Comparison of ENCODE assay signal across 12 cellular contexts in the genomic region with DNA sequence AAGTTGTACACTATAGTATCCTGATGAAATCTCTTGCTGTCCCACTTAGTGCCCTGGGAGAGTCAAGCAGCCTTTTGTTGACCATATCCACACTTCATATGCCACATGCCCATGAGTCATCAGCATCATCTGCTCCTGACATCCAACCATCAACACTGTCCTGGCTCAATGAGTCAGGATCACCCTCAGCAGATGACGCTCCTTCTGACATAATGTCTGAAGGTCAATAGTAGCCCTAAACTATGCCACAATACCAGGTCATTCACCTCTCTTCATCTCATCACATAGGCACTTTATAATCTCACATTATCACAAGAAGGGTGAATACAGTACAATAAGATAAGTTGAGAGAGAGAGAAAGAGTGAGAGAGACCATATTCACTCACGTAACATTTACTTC.
A peak's percentile ranks its signal among the peaks of the same experiment; 100 is the strongest.
DNase-seq lines count a peak whose midpoint lies in the region; ATAC-seq, FAIRE-seq and TF ChIP-seq lines count a peak whose summit lies in the region.
"Had no signal": no experiment of that assay in that cellular context is flagged by ENCODE, and none has a peak within 500 bp of the region (broad histone marks: within the 10 kb centered on the region; RNA-seq: fewer than 3 reads in every experiment).

No MANE protein-coding gene starts in this region.

- H3K36me3 Mint-ChIP-seq in activated T-helper 1 cell treated with anti-CD3 and anti-CD28 coated beads, Interleukin-12 subunit alpha, Interleukin-12 subunit beta, Interleukin-2, Interleukin-4 antibody, amounts not matched to agents 30 ng/mL and 10 ng/mL and 1 ng/mL, durations not matched to agents 14 hours and 24 hours and 36 hours (ENCODE audit: low read depth) = no peaks in the 10 kb centered on the region

- H3K4me3 ChIP-seq in AG10803 (ENCODE audit: low read length) = no peak overlapping the region
- no peak overlapping the region for H3K4me3 ChIP-seq in brain microvascular endothelial cell (ENCODE audit: low read depth, low read length)
- no peak overlapping the region for H3K4me3 ChIP-seq in HepG2 (replicated peaks in 1 of 3; ENCODE audit: insufficient read depth in 1 of 3, low read depth in 2 of 3, low read length in 3 of 3)
- H3K4me3 ChIP-seq in effector memory CD4-positive, alpha-beta T cell (ENCODE audit: insufficient read depth, low read depth, low read length, poor library complexity, severe bottlenecking) = no peak overlapping the region

- H3K4me1 ChIP-seq in HepG2 (ENCODE audit: insufficient read depth, low read length) = no peaks in the 10 kb centered on the region
- no peaks in the 10 kb centered on the region for H3K4me1 ChIP-seq in effector memory CD4-positive, alpha-beta T cell (ENCODE audit: control insufficient read depth, insufficient read depth, low read length, poor library complexity, severe bottlenecking)

- TF ChIP-seq CTCF in AG10803 (conservative IDR thresholded peaks at IDR 0.05; ENCODE audit: low read length) = no peak
- no peak for TF ChIP-seq CTCF in brain microvascular endothelial cell (IDR thresholded peaks at IDR 0.05; ENCODE audit: low read depth, low read length, missing control alignments)
- TF ChIP-seq CTCF in HepG2 (CRISPR knock-in tag; IDR thresholded peaks at IDR 0.05) = no peak

- H4K20me1 ChIP-seq in HepG2 (ENCODE audit: insufficient read depth, low read length) = no peaks in the 10 kb centered on the region

- DNase-seq in AG10803 (ENCODE audit: low read depth) (peak; percentile 54), LoVo (ENCODE audit: low spot score) (peak; percentile 49), brain microvascular endothelial cell (peak; percentile 96), HepG2 (ENCODE audit: low spot score) (peak; percentile 12), pons (ENCODE audit: low spot score) (no peak), NCI-H2107 (lab: John Stamatoyannopoulos, UW) (no peak)
- no peak for DNase-seq in activated T-helper 1 cell treated with anti-CD3 and anti-CD28 coated beads, Interleukin-12 subunit alpha, Interleukin-12 subunit beta, Interleukin-2, Interleukin-4 antibody, amounts not matched to agents 30 ng/mL and 10 ng/mL and 1 ng/mL, durations not matched to agents 14 hours and 24 hours and 36 hours (ENCODE audit: low spot score)
- DNase-seq in effector memory CD4-positive, alpha-beta T cell = no peak
- DNase-seq: C1 segment of cervical spinal cord; glutamatergic neuron; NCI-H446 treated with DMSO at 0.1 percent for 48 hours; stimulated activated CD4-positive, alpha-beta T cell treated with anti-CD3 and anti-CD28 coated beads, Interleukin-12 subunit alpha, Interleukin-12 subunit beta, amount 100 ng/mL, for 4 hours had no signal

- H3K79me2 ChIP-seq in HepG2 (ENCODE audit: insufficient read depth, low read length) = no peaks in the 10 kb centered on the region

- ATAC-seq in HepG2 = no peak

- no peak overlapping the region for H3K9ac ChIP-seq in HepG2 (ENCODE audit: insufficient read depth, low read depth, low read length)

- no peaks in the 10 kb centered on the region for H3K4me1 Mint-ChIP-seq in activated T-helper 1 cell treated with anti-CD3 and anti-CD28 coated beads, Interleukin-12 subunit alpha, Interleukin-12 subunit beta, Interleukin-2, Interleukin-4 antibody, amounts not matched to agents 30 ng/mL and 10 ng/mL and 1 ng/mL, durations not matched to agents 14 hours and 24 hours and 36 hours (ENCODE audit: low read depth)

- TF ChIP-seq EP300 in HepG2 (IDR thresholded peaks at IDR 0.05; ENCODE audit: low read depth in 2 of 2, low read length in 2 of 2) (no peak), HepG2 (CRISPR knock-in tag; IDR thresholded peaks at IDR 0.05; ENCODE audit: borderline replicate concordance) (no peak)

- H3K27me3 ChIP-seq in brain microvascular endothelial cell (replicated peaks) (no peaks in the 10 kb centered on the region), HepG2 (ENCODE audit: control insufficient read depth in 1 of 2, insufficient read depth in 2 of 2, low read length in 2 of 2) (no peaks in the 10 kb centered on the region; a peak in 1 of 5 replicates)
- no peaks in the 10 kb centered on the region for H3K27me3 ChIP-seq in effector memory CD4-positive, alpha-beta T cell (replicated peaks; ENCODE audit: control insufficient read depth, insufficient read depth, low read length, poor library complexity, severe bottlenecking)

- WGBS in HepG2 (ENCODE audit: low lambda C conversion rate) = 28% methylated on average over 2 of the region's 2 CpGs

- H2AFZ ChIP-seq in HepG2 (ENCODE audit: low read length) = no peak overlapping the region

- no peaks in the 10 kb centered on the region for H3K9me3 ChIP-seq in HepG2 (ENCODE audit: low read length)
- H3K9me3 ChIP-seq in effector memory CD4-positive, alpha-beta T cell (ENCODE audit: control insufficient read depth, low read length) = no peaks in the 10 kb centered on the region

- no peak overlapping the region for H3K4me2 ChIP-seq in HepG2 (ENCODE audit: low read depth, low read length)

- no peak for TF ChIP-seq POLR2A in HepG2 (IDR thresholded peaks at IDR 0.05; ENCODE audit: insufficient read depth in 1 of 2, low read depth in 2 of 2, low read length in 2 of 2)

- no peaks in the 10 kb centered on the region for H3K36me3 ChIP-seq in brain microvascular endothelial cell (replicated peaks)
- no peaks in the 10 kb centered on the region for H3K36me3 ChIP-seq in HepG2 (replicated peaks in 1 of 2; ENCODE audit: control insufficient read depth in 1 of 2, insufficient read depth in 2 of 2, low read length in 2 of 2)
- no peaks in the 10 kb centered on the region for H3K36me3 ChIP-seq in effector memory CD4-positive, alpha-beta T cell (ENCODE audit: control insufficient read depth, insufficient read depth, low read length)

- FAIRE-seq in HepG2 (lab: Jason Lieb, UNC) = no peak

- POLR2A ChIA-PET in HepG2 (lab: Yijun Ruan, JAX) = no interaction called here

- H3K27ac Mint-ChIP-seq in activated T-helper 1 cell treated with anti-CD3 and anti-CD28 coated beads, Interleukin-12 subunit alpha, Interleukin-12 subunit beta, Interleukin-2, Interleukin-4 antibody, amounts not matched to agents 30 ng/mL and 10 ng/mL and 1 ng/mL, durations not matched to agents 14 hours and 24 hours and 36 hours = no peak overlapping the region

- no TSS peak for BruUV-seq in HepG2 (replicated peaks; lab: Mats Ljungman, UMichigan)

- H3K4me3 Mint-ChIP-seq in activated T-helper 1 cell treated with anti-CD3 and anti-CD28 coated beads, Interleukin-12 subunit alpha, Interleukin-12 subunit beta, Interleukin-2, Interleukin-4 antibody, amounts not matched to agents 30 ng/mL and 10 ng/mL and 1 ng/mL, durations not matched to agents 14 hours and 24 hours and 36 hours = no peak overlapping the region

- H3K9me3 Mint-ChIP-seq in activated T-helper 1 cell treated with anti-CD3 and anti-CD28 coated beads, Interleukin-12 subunit alpha, Interleukin-12 subunit beta, Interleukin-2, Interleukin-4 antibody, amounts not matched to agents 30 ng/mL and 10 ng/mL and 1 ng/mL, durations not matched to agents 14 hours and 24 hours and 36 hours = no peaks in the 10 kb centered on the region

- H3K27me3 Mint-ChIP-seq in activated T-helper 1 cell treated with anti-CD3 and anti-CD28 coated beads, Interleukin-12 subunit alpha, Interleukin-12 subunit beta, Interleukin-2, Interleukin-4 antibody, amounts not matched to agents 30 ng/mL and 10 ng/mL and 1 ng/mL, durations not matched to agents 14 hours and 24 hours and 36 hours (ENCODE audit: insufficient read depth) = no peaks in the 10 kb centered on the region

- TF ChIP-seq RAD21 in HepG2 (CRISPR knock-in tag; IDR thresholded peaks at IDR 0.05) = no peak

- CTCF ChIA-PET in HepG2 (lab: Yijun Ruan, JAX; ENCODE audit: low intra/inter-chr PET ratio, low total read pairs) = no interaction called here

- peak overlapping the region; percentile 71 for H3K27ac ChIP-seq in brain microvascular endothelial cell
- no peak overlapping the region for H3K27ac ChIP-seq in HepG2 (ENCODE audit: extremely low read length, insufficient read depth, low read length)
- no peak overlapping the region for H3K27ac ChIP-seq in effector memory CD4-positive, alpha-beta T cell (ENCODE audit: insufficient read depth, low read length, poor library complexity, severe bottlenecking)

- intact Hi-C loops in HepG2 (cut with micrococcal nuclease; ENCODE audit: unreplicated experiment) = no loop called here
- intact Hi-C loops in activated T-helper 1 cell treated with anti-CD3 and anti-CD28 coated beads, Interleukin-12 subunit alpha, Interleukin-12 subunit beta, Interleukin-2, Interleukin-4 antibody, amounts not matched to agents 30 ng/mL and 10 ng/mL and 1 ng/mL, durations not matched to agents 14 hours and 24 hours and 36 hours (cut with micrococcal nuclease) = no loop called here

- in situ Hi-C loops in brain microvascular endothelial cell (cut with HindIII; ENCODE audit: low pct_ligation_motif_present, low sequenced_read_pairs) (no loop called here), HepG2 (cut with HindIII; ENCODE audit: extremely low pct_ligation_motif_present, low pct_unique_long_range_greater_than_20kb) (no loop called here)

TF ChIP-seq in HepG2, 621 proteins besides CTCF, POLR2A, EP300 and RAD21:
- TF ChIP-seq FOSL2 (CRISPR knock-in tag; IDR thresholded peaks at IDR 0.05) = peak; percentile 72
- no peak for TF ChIP-seq ZNF670 (CRISPR knock-in tag; IDR thresholded peaks at IDR 0.05; ENCODE audit: borderline replicate concordance)
- peak; percentile 66; the same call in 1 of the 2 replicates for TF ChIP-seq CREB1 (IDR thresholded peaks at IDR 0.05)
- TF ChIP-seq CREB1 (CRISPR knock-in tag; IDR thresholded peaks at IDR 0.05) = no peak

Comparison
In these comparisons a context has a peak if more than half of its experiments do, and no peak if none do; other contexts are left out.
1. DNase-seq: peak in AG10803 (single experiment), LoVo (single experiment), brain microvascular endothelial cell (single experiment) and HepG2 (single experiment); none in activated T-helper 1 cell treated with anti-CD3 and anti-CD28 coated beads, Interleukin-12 subunit alpha, Interleukin-12 subunit beta, Interleukin-2, Interleukin-4 antibody, amounts not matched to agents 30 ng/mL and 10 ng/mL and 1 ng/mL, durations not matched to agents 14 hours and 24 hours and 36 hours (single experiment), pons (single experiment), NCI-H2107 (single experiment) and effector memory CD4-positive, alpha-beta T cell (0 of 3).